Comparison of ENCODE assay signal across 8 cellular contexts in the genomic region with DNA sequence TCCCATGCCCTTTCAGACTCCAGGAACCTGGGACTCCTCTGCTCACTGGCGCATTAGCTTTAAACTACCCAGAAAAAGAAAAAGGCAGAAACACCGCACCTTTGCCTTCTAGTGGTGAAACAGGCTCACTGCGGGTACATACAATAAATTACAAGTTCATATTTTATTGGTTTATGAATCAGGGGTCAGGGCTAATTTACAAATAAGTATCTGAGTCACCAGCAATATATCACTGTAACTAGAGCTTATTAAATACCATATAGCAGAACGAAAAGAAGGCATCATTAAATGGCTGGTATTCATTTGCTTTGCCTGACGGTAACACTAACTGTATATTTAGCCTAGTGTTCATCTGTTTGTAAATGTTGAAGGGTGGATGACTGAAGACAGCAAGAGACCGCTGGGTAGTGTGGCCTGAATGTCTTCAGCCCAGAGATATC. TPM values are rescaled to one million over a fixed set of nuclear protein-coding genes. Genes with fewer than 3 reads are reported as not detected.
DNase-seq lines count a peak whose midpoint lies in the region; ATAC-seq and TF ChIP-seq lines count a peak whose summit lies in the region.

No MANE protein-coding gene starts in this region.

- H3K4me3 ChIP-seq in AG04450 (ENCODE audit: low read depth, low read length) (no peak overlapping the region), fibroblast of villous mesenchyme (ENCODE audit: low read depth, low read length) (no peak overlapping the region)

- ATAC-seq in GM19328 (IDR thresholded peaks at IDR 0.05; ENCODE audit: unreplicated experiment) (no peak), HG02852 (IDR thresholded peaks at IDR 0.05; ENCODE audit: unreplicated experiment) (no peak)

- peaks cover 12% of the 10 kb centered on the region for H3K27me3 ChIP-seq in AG04450 (ENCODE audit: control insufficient read depth, insufficient read depth, low read length)

- H3K27ac ChIP-seq in AG04450 (ENCODE audit: low read depth, low read length): no peak overlapping the region

- TF ChIP-seq CTCF in AG04450 (IDR thresholded peaks at IDR 0.05; ENCODE audit: low read depth, low read length): peak; percentile 82
- TF ChIP-seq CTCF in fibroblast of villous mesenchyme (IDR thresholded peaks at IDR 0.05; ENCODE audit: insufficient read depth, low read depth, low read length): peak; percentile 71

- CTCF ChIA-PET in AG04450 (lab: Charles Lee): interaction anchor here (0.5 to 4.9 kb wide), 18 partner anchors 9 to 471 kb away, joined by 3 to 62 read pairs (median 4); no protein-coding TSS in a partner anchor

- no peak for DNase-seq in AG04450 (ENCODE audit: low read depth, low spot score)
- peak; percentile 65 for DNase-seq in EL
- peak; percentile 4 to 18 for DNase-seq in NCI-H1930 (lab: John Stamatoyannopoulos, UW)
- peak; percentile 20 to 35 for DNase-seq in activated CD4-positive, alpha-beta T cell treated with anti-CD3 and anti-CD28 coated beads for 4 hours
- peak; percentile 84 for DNase-seq in fibroblast of villous mesenchyme (ENCODE audit: low read depth)
- DNase-seq in putamen (ENCODE audit: low spot score): peak; percentile 24

- POLR2A ChIA-PET in AG04450 (lab: Yijun Ruan, JAX): no interaction called here

- no peaks in the 10 kb centered on the region for H3K9me3 ChIP-seq in AG04450 (ENCODE audit: control insufficient read depth, insufficient read depth, low read length)

RNA-seq across cellular contexts. Expression of gene DTNB, which starts 26.9 kb away (rescaled TPM):
- 12.1 and 12.5 TPM in 2 replicates for polyA plus RNA-seq in AG04450 (2011; rRNA removed)
- polyA minus RNA-seq in AG04450 (2011; rRNA and poly(A)+ RNA removed): 11.6 and 17.3 TPM in 2 replicates
- total RNA-seq in fibroblast of villous mesenchyme: 4.8 and 5.2 TPM in 2 replicates
